Comparison of ENCODE assay signal across 21 cellular contexts in genomic region chr14:101505216-101505970, GRCh38. TPM values are rescaled to one million over a fixed set of nuclear protein-coding genes. Genes with fewer than 3 reads are reported as not detected.
DNase-seq lines count a peak whose midpoint lies in the region; ATAC-seq and TF ChIP-seq lines count a peak whose summit lies in the region.
"Had no signal": no experiment of that assay in that cellular context is flagged by ENCODE, and none has a peak within 500 bp of the region (broad histone marks: within the 10 kb centered on the region; RNA-seq: fewer than 3 reads in every experiment).

No MANE protein-coding gene starts in this region.

- H3K27ac Mint-ChIP-seq in activated naive CD8-positive, alpha-beta T cell treated with anti-CD3 and anti-CD28 coated beads, Interleukin-2, amount 10 ng/mL, durations not matched to agents 7 days and 5 days, result no peak overlapping the region
- H3K27ac Mint-ChIP-seq in activated naive CD8-positive, alpha-beta T cell treated with anti-CD3 and anti-CD28 coated beads for 36 hours, result no peak overlapping the region
- H3K27ac Mint-ChIP-seq in WTC11 (no peak overlapping the region), GM23338 (no peak overlapping the region)
- H3K27ac Mint-ChIP-seq: activated CD8-positive, alpha-beta memory T cell treated with anti-CD3 and anti-CD28 coated beads, Interleukin-2, amount 10 ng/mL, durations not matched to agents 7 days and 5 days; activated T-helper 17 cell treated with anti-CD3 and anti-CD28 coated beads, Interleukin-2, amount 50 U/mL, for 72 hours had no signal

- H3K9me3 Mint-ChIP-seq in activated naive CD8-positive, alpha-beta T cell treated with anti-CD3 and anti-CD28 coated beads, Interleukin-2, amount 10 ng/mL, durations not matched to agents 7 days and 5 days, result no peaks in the 10 kb centered on the region
- no peaks in the 10 kb centered on the region for H3K9me3 Mint-ChIP-seq in activated naive CD8-positive, alpha-beta T cell treated with anti-CD3 and anti-CD28 coated beads for 36 hours
- H3K9me3 Mint-ChIP-seq in WTC11 (no peaks in the 10 kb centered on the region), GM23338 (no peaks in the 10 kb centered on the region; the same call in 2 of the 3 replicates)
- H3K9me3 Mint-ChIP-seq: activated T-helper 17 cell treated with anti-CD3 and anti-CD28 coated beads, Interleukin-2, amount 50 U/mL, for 72 hours had no signal

- no peaks in the 10 kb centered on the region for H3K4me1 Mint-ChIP-seq in activated naive CD8-positive, alpha-beta T cell treated with anti-CD3 and anti-CD28 coated beads, Interleukin-2, amount 10 ng/mL, durations not matched to agents 7 days and 5 days
- H3K4me1 Mint-ChIP-seq in activated naive CD8-positive, alpha-beta T cell treated with anti-CD3 and anti-CD28 coated beads for 36 hours, result no peaks in the 10 kb centered on the region
- H3K4me1 Mint-ChIP-seq in WTC11 (0 out of 2 replicates have a peak, but pooled peaks cover 2% of the 10 kb centered on the region), GM23338 (no peaks in the 10 kb centered on the region)
- H3K4me1 Mint-ChIP-seq: activated CD8-positive, alpha-beta memory T cell treated with anti-CD3 and anti-CD28 coated beads, Interleukin-2, amount 10 ng/mL, durations not matched to agents 7 days and 5 days; activated T-helper 17 cell treated with anti-CD3 and anti-CD28 coated beads, Interleukin-2, amount 50 U/mL, for 72 hours had no signal

- H3K27me3 Mint-ChIP-seq in activated naive CD8-positive, alpha-beta T cell treated with anti-CD3 and anti-CD28 coated beads, Interleukin-2, amount 10 ng/mL, durations not matched to agents 7 days and 5 days, result peaks cover 3% of the 10 kb centered on the region
- no peaks in the 10 kb centered on the region for H3K27me3 Mint-ChIP-seq in activated naive CD8-positive, alpha-beta T cell treated with anti-CD3 and anti-CD28 coated beads for 36 hours
- no peaks in the 10 kb centered on the region; the same call in 1 of the 2 replicates for H3K27me3 Mint-ChIP-seq in WTC11 (ENCODE audit: low read depth)
- peaks cover 17% of the 10 kb centered on the region for H3K27me3 Mint-ChIP-seq in GM23338 (ENCODE audit: insufficient read depth, low read depth, poor library complexity)

- CTCF ChIA-PET in WTC11 (lab: Charles Lee), result interaction anchor here (1.9 kb wide), 1 partner anchor 9 kb away, joined by 9 read pairs; no protein-coding TSS in a partner anchor

- no peaks in the 10 kb centered on the region for H3K79me2 ChIP-seq in GM23338 (replicated peaks; ENCODE audit: insufficient read depth)

- H2AFZ ChIP-seq in GM23338, result no peak overlapping the region
- H2AFZ ChIP-seq: PC-9 had no signal

- TF ChIP-seq POLR2A in transverse colon (IDR thresholded peaks at IDR 0.05), result no peak

- H3K36me3 ChIP-seq in transverse colon (no peaks in the 10 kb centered on the region), GM23338 (ENCODE audit: insufficient read depth) (no peaks in the 10 kb centered on the region)
- H3K36me3 ChIP-seq: esophagus muscularis mucosa, gastroesophageal sphincter, upper lobe of left lung had no signal

- H3K4me3 ChIP-seq in transverse colon (no peak overlapping the region), GM23338 (no peak overlapping the region)
- H3K4me3 ChIP-seq: esophagus muscularis mucosa, gastroesophageal sphincter, PC-9, upper lobe of left lung had no signal

- H3K4me1 ChIP-seq in transverse colon, result no peaks in the 10 kb centered on the region
- no peaks in the 10 kb centered on the region for H3K4me1 ChIP-seq in GM23338 (ENCODE audit: insufficient read depth)
- H3K4me1 ChIP-seq: esophagus muscularis mucosa, gastroesophageal sphincter, upper lobe of left lung had no signal

- H3K27me3 ChIP-seq in transverse colon, result no peaks in the 10 kb centered on the region
- no peaks in the 10 kb centered on the region for H3K27me3 ChIP-seq in GM23338 (ENCODE audit: insufficient read depth)
- H3K27me3 ChIP-seq: upper lobe of left lung had no signal

- no peaks in the 10 kb centered on the region for H3K9me2 ChIP-seq in GM23338 (ENCODE audit: insufficient read depth)
- H3K9me2 ChIP-seq: SK-N-SH had no signal

- H3K36me3 Mint-ChIP-seq in activated naive CD8-positive, alpha-beta T cell treated with anti-CD3 and anti-CD28 coated beads, Interleukin-2, amount 10 ng/mL, durations not matched to agents 7 days and 5 days, result no peaks in the 10 kb centered on the region
- H3K36me3 Mint-ChIP-seq in activated naive CD8-positive, alpha-beta T cell treated with anti-CD3 and anti-CD28 coated beads for 36 hours, result no peaks in the 10 kb centered on the region
- H3K36me3 Mint-ChIP-seq in WTC11 (no peaks in the 10 kb centered on the region), GM23338 (ENCODE audit: low read depth) (no peaks in the 10 kb centered on the region)
- H3K36me3 Mint-ChIP-seq: activated CD8-positive, alpha-beta memory T cell treated with anti-CD3 and anti-CD28 coated beads, Interleukin-2, amount 10 ng/mL, durations not matched to agents 7 days and 5 days had no signal

- 78% methylated on average over 16 of the region's 21 CpGs; no CpG with 5 or more reads in 1 of the 2 donors for WGBS in transverse colon (ENCODE audit: low coverage in 1 of 2), 2 donors

- H3F3A ChIP-seq in GM23338 (replicated peaks; ENCODE audit: low read depth), result no peaks in the 10 kb centered on the region

- POLR2A ChIA-PET in activated naive CD8-positive, alpha-beta T cell treated with anti-CD3 and anti-CD28 coated beads, Interleukin-2, amount 10 ng/mL, durations not matched to agents 7 days and 5 days (lab: Charles Lee), result no interaction called here
- POLR2A ChIA-PET in WTC11 (lab: Charles Lee), result no interaction called here

- no peak for TF ChIP-seq CTCF in WTC11 (IDR thresholded peaks at IDR 0.05)
- TF ChIP-seq CTCF in transverse colon (IDR thresholded peaks at IDR 0.05), result no peak
- TF ChIP-seq CTCF in GM23338 (conservative IDR thresholded peaks at IDR 0.05; ENCODE audit: low read depth in 2 of 2), result no peak

- in situ Hi-C loops in transverse colon (cut with MboI; ENCODE audit: low pct_ligation_motif_present in 1 of 4, low pct_unique_long_range_greater_than_20kb in 1 of 4, low sequenced_read_pairs in 3 of 4), result no loop called here

- no peak overlapping the region for H3K4me3 Mint-ChIP-seq in activated naive CD8-positive, alpha-beta T cell treated with anti-CD3 and anti-CD28 coated beads, Interleukin-2, amount 10 ng/mL, durations not matched to agents 7 days and 5 days
- H3K4me3 Mint-ChIP-seq in activated naive CD8-positive, alpha-beta T cell treated with anti-CD3 and anti-CD28 coated beads for 36 hours, result no peak overlapping the region
- H3K4me3 Mint-ChIP-seq in WTC11, result no peak overlapping the region
- no peak overlapping the region for H3K4me3 Mint-ChIP-seq in GM23338
- H3K4me3 Mint-ChIP-seq: activated CD8-positive, alpha-beta memory T cell treated with anti-CD3 and anti-CD28 coated beads, Interleukin-2, amount 10 ng/mL, durations not matched to agents 7 days and 5 days; activated T-helper 17 cell treated with anti-CD3 and anti-CD28 coated beads, Interleukin-2, amount 50 U/mL, for 72 hours had no signal

- no peak for ATAC-seq in activated naive CD8-positive, alpha-beta T cell treated with anti-CD3 and anti-CD28 coated beads, Interleukin-2, amount 10 ng/mL, durations not matched to agents 7 days and 5 days (ENCODE audit: low read depth)
- ATAC-seq in WTC11, result no peak
- ATAC-seq in GM21619 (IDR thresholded peaks at IDR 0.05; ENCODE audit: unreplicated experiment), result no peak
- no peak for ATAC-seq in GM23338
- no peak for ATAC-seq in GM18858 (IDR thresholded peaks at IDR 0.05; ENCODE audit: unreplicated experiment)
- ATAC-seq: activated CD8-positive, alpha-beta memory T cell treated with anti-CD3 and anti-CD28 coated beads, Interleukin-2, amount 10 ng/mL, durations not matched to agents 7 days and 5 days; activated T-helper 17 cell treated with anti-CD3 and anti-CD28 coated beads, Interleukin-2, amount 50 U/mL, for 72 hours; gastroesophageal sphincter; stimulated activated naive CD8-positive, alpha-beta T cell treated with anti-CD3 and anti-CD28 coated beads, Interleukin-15, Interleukin-2, amounts not matched to agents 100 U/mL and 50 U/mL, for 24 hours had no signal

- no peak for TF ChIP-seq EP300 in transverse colon (IDR thresholded peaks at IDR 0.05; ENCODE audit: low read depth)

- no peaks in the 10 kb centered on the region for H4K20me1 ChIP-seq in GM23338 (replicated peaks; ENCODE audit: insufficient read depth)

- peak; percentile 17 for DNase-seq in activated naive CD8-positive, alpha-beta T cell treated with anti-CD3 and anti-CD28 coated beads, Interleukin-2, amount 10 ng/mL, durations not matched to agents 7 days and 5 days
- no peak for DNase-seq in activated naive CD8-positive, alpha-beta T cell treated with anti-CD3 and anti-CD28 coated beads for 36 hours
- DNase-seq in WTC11 (ENCODE audit: low spot score), result peak; percentile 7
- peak; percentile 79 for DNase-seq in mesenteric fat pad (ENCODE audit: low spot score)
- DNase-seq in transverse colon, result peak; percentile 6
- DNase-seq in GM23338 (ENCODE audit: low spot score), result no peak
- DNase-seq: activated CD8-positive, alpha-beta memory T cell treated with anti-CD3 and anti-CD28 coated beads, Interleukin-2, amount 10 ng/mL, durations not matched to agents 7 days and 5 days; amygdala; GDM1; NCI-H146; NCI-H748 treated with DMSO at 0.1 percent for 48 hours; occipital lobe; PC-9; SK-N-SH; stimulated activated naive CD8-positive, alpha-beta T cell treated with anti-CD3 and anti-CD28 coated beads, Interleukin-15, Interleukin-2, amounts not matched to agents 100 U/mL and 50 U/mL, for 24 hours had no signal

- H3K9me3 ChIP-seq in transverse colon, result no peaks in the 10 kb centered on the region
- H3K9me3 ChIP-seq: SK-N-SH had no signal

- intact Hi-C loops in transverse colon (cut with DNase I; ENCODE audit: low total_unique reads), result no loop called here

- no peak overlapping the region for H3K27ac ChIP-seq in transverse colon
- H3K27ac ChIP-seq in GM23338 (ENCODE audit: low read depth), result no peak overlapping the region
- H3K27ac ChIP-seq: esophagus muscularis mucosa, gastroesophageal sphincter, PC-9, upper lobe of left lung had no signal

- no peak overlapping the region for H3K4me2 ChIP-seq in GM23338
- H3K4me2 ChIP-seq: PC-9, SK-N-SH had no signal

RNA-seq across cellular contexts. Expression of gene DIO3, which starts 55.9 kb away (rescaled TPM):
- not detected for total RNA-seq in activated naive CD8-positive, alpha-beta T cell treated with anti-CD3 and anti-CD28 coated beads, Interleukin-2, amount 10 ng/mL, durations not matched to agents 7 days and 5 days
- not detected for total RNA-seq in activated naive CD8-positive, alpha-beta T cell treated with anti-CD3 and anti-CD28 coated beads for 36 hours
- total RNA-seq in WTC11 (2021), result 0.52 to 0.80 TPM (median 0.64 TPM) in 3 replicates
- 6.4 TPM for total RNA-seq in mesenteric fat pad
- 1 to 10 TPM in 3 of 4 donors, not detected in 1; 1.2 to 2.9 (median 1.4) TPM for total RNA-seq in transverse colon
- 0.28 TPM in 1 of 2 replicates, not detected in the other for total RNA-seq in GM23338 (2014; rRNA removed; shearing (Covaris generic))
- polyA plus RNA-seq in GM23338 (2016; fragmentation: Nextera tagmentation; extraction: Ambion mirVana), result 0.10 TPM in 2 replicates
- total RNA-seq: activated CD8-positive, alpha-beta memory T cell treated with anti-CD3 and anti-CD28 coated beads, Interleukin-2, amount 10 ng/mL, durations not matched to agents 7 days and 5 days; activated T-helper 17 cell treated with anti-CD3 and anti-CD28 coated beads, Interleukin-2, amount 50 U/mL, for 72 hours; occipital lobe had no signal
- polyA plus RNA-seq: SK-N-SH had no signal

Comparison
In these comparisons a context has a peak if more than half of its experiments do, and no peak if none do; other contexts are left out.
1. DNase-seq: peak in activated naive CD8-positive, alpha-beta T cell treated with anti-CD3 and anti-CD28 coated beads, Interleukin-2, amount 10 ng/mL, durations not matched to agents 7 days and 5 days (single experiment), WTC11 (single experiment), mesenteric fat pad (single experiment) and transverse colon (single experiment); none in activated naive CD8-positive, alpha-beta T cell treated with anti-CD3 and anti-CD28 coated beads for 36 hours (single experiment) and GM23338 (single experiment).